1 cellular context compared by ENCODE assay signal in genomic region chrX:121571333-121571732, GRCh38.
TF ChIP-seq lines count a peak whose summit lies in the region.

No MANE protein-coding gene starts in this region.

TF ChIP-seq in GM12878, 131 proteins besides CTCF, POLR2A, EP300 and RAD21 (continued from another document):
- TF ChIP-seq ZNF592 (IDR thresholded peaks at IDR 0.05) (no peak), HSF1 (IDR thresholded peaks at IDR 0.05; ENCODE audit: low read depth, low read length) (no peak), CREM (IDR thresholded peaks at IDR 0.05; ENCODE audit: low read depth) (no peak), MAX (IDR thresholded peaks at IDR 0.05; ENCODE audit: low read depth, low read length) (no peak), ELK1 (IDR thresholded peaks at IDR 0.05; ENCODE audit: low read depth, low read length) (no peak), E2F4 (IDR thresholded peaks at IDR 0.05; ENCODE audit: low read depth, low read length) (no peak), CEBPB (IDR thresholded peaks at IDR 0.05; ENCODE audit: borderline replicate concordance in 1 of 2, low read depth in 2 of 2, low read length in 2 of 2) (no peak), TCF3 (IDR thresholded peaks at IDR 0.05; ENCODE audit: borderline replicate concordance, insufficient read depth, low read depth, low read length) (no peak), SMC3 (IDR thresholded peaks at IDR 0.05; ENCODE audit: borderline replicate concordance, low read length) (no peak), POLR2AphosphoS5 (IDR thresholded peaks at IDR 0.05; ENCODE audit: low read length) (no peak)
